Comparison of ENCODE assay signal across 23 cellular contexts in genomic region chr5:176732736-176733585, GRCh38.
DNase-seq lines count a peak whose midpoint lies in the region; FAIRE-seq and TF ChIP-seq lines count a peak whose summit lies in the region.
"Had no signal": no experiment of that assay in that cellular context is flagged by ENCODE, and none has a peak within 500 bp of the region (broad histone marks: within the 10 kb centered on the region; RNA-seq: fewer than 3 reads in every experiment).

No MANE protein-coding gene starts in this region.

- H3K18ac ChIP-seq in H1 (ENCODE audit: extremely low read depth, low read length) = no peak overlapping the region

- no peak overlapping the region; the same call in 1 of the 2 replicates for H4K8ac ChIP-seq in H1 (ENCODE audit: extremely low read depth, insufficient read depth, low read length)

- H3K27me3 ChIP-seq in H1 (replicated peaks in 1 of 4; ENCODE audit: control insufficient read depth in 3 of 4, extremely low read depth in 1 of 4, insufficient read depth in 3 of 4, low read length in 3 of 4) = peaks cover 0 to 2% (median under 1%) of the 10 kb centered on the region in 4 experiments; a peak in 2 of 7 replicates
- peaks cover 0 to 97% (median 19%) of the 10 kb centered on the region in 7 donors for H3K27me3 ChIP-seq in spleen (replicated peaks in 1 of 7)
- peaks cover 20% of the 10 kb centered on the region for H3K27me3 ChIP-seq in brain microvascular endothelial cell (replicated peaks)

- H4K91ac ChIP-seq in H1 (replicated peaks; ENCODE audit: insufficient read length, low read length) = no peak overlapping the region

- peak overlapping the region; percentile 60; the same call in 1 of the 2 replicates for H2BK12ac ChIP-seq in H1 (ENCODE audit: low read depth, low read length)

- no peaks in the 10 kb centered on the region for H4K20me1 ChIP-seq in H1 (replicated peaks in 1 of 2; ENCODE audit: control insufficient read depth in 1 of 2, insufficient read depth in 2 of 2, low read length in 2 of 2)

- no peak overlapping the region for H2BK15ac ChIP-seq in H1 (ENCODE audit: low read length)

- TF ChIP-seq POLR2A in H1 (IDR thresholded peaks at IDR 0.05; ENCODE audit: control extremely low read depth in 1 of 2, low read depth in 2 of 2, low read length in 2 of 2) (no peak), spleen (IDR thresholded peaks at IDR 0.05) (no peak)

- in situ Hi-C loops in brain microvascular endothelial cell (cut with HindIII; ENCODE audit: low pct_ligation_motif_present, low sequenced_read_pairs) = no loop called here

- POLR2A ChIA-PET in H1 (lab: Charles Lee; ENCODE audit: partially characterized antibody) = interaction anchor here (0.9 to 1.2 kb wide), 4 partner anchors 10 to 30 kb away, joined by 3 to 4 read pairs (median 3); no protein-coding TSS in a partner anchor

- intact Hi-C loops in spleen (cut with DNase I; ENCODE audit: low total_unique reads) = no loop called here

- no peaks in the 10 kb centered on the region for H3K79me1 ChIP-seq in H1 (ENCODE audit: low read depth, low read length)

- no peak overlapping the region for H3K27ac Mint-ChIP-seq in activated naive CD4-positive, alpha-beta T cell treated with anti-CD3 and anti-CD28 coated beads, Interleukin-2, amount 10 ng/mL, durations not matched to agents 7 days and 5 days
- H3K27ac Mint-ChIP-seq: activated naive CD4-positive, alpha-beta T cell treated with anti-CD3 and anti-CD28 coated beads, Interleukin-2, amount 50 U/mL, for 24 hours; GM23338; IgD-negative memory B cell had no signal

- no peak overlapping the region for H3K9ac ChIP-seq in H1 (replicated peaks in 1 of 4; ENCODE audit: extremely low read depth in 1 of 4, low read depth in 3 of 4, low read length in 3 of 4)

- H2AK5ac ChIP-seq in H1 (ENCODE audit: low read depth, low read length) = no peak overlapping the region

- H3K4me3 ChIP-seq in H1 (ENCODE audit: extremely low read depth in 1 of 4, insufficient read depth in 2 of 4, low read depth in 3 of 4, low read length in 4 of 4) (no peak overlapping the region), spleen (no peak overlapping the region), brain microvascular endothelial cell (ENCODE audit: low read depth, low read length) (no peak overlapping the region)
- H3K4me3 ChIP-seq: gastroesophageal sphincter, GM23338, SK-N-MC had no signal

- no peak overlapping the region for H2BK120ac ChIP-seq in H1 (replicated peaks; ENCODE audit: low read depth, low read length)

- H3K36me3 Mint-ChIP-seq in activated naive CD4-positive, alpha-beta T cell treated with anti-CD3 and anti-CD28 coated beads, Interleukin-2, amount 10 ng/mL, durations not matched to agents 7 days and 5 days = no peaks in the 10 kb centered on the region
- H3K36me3 Mint-ChIP-seq: activated naive CD4-positive, alpha-beta T cell treated with anti-CD3 and anti-CD28 coated beads, Interleukin-2, amount 50 U/mL, for 24 hours had no signal

- H3K4ac ChIP-seq in H1 (replicated peaks; ENCODE audit: insufficient read length, low read depth, low read length) = no peak overlapping the region

- H3K56ac ChIP-seq in H1 (replicated peaks; ENCODE audit: insufficient read length, low read depth, low read length) = no peak overlapping the region

- H4K5ac ChIP-seq in H1 (ENCODE audit: insufficient read length, low read depth, low read length) = no peak overlapping the region

- no peak for TF ChIP-seq CTCF in H1 (IDR thresholded peaks at IDR 0.05; ENCODE audit: control extremely low read depth in 1 of 3, insufficient read depth in 1 of 3, low read depth in 1 of 3, low read length in 3 of 3)
- TF ChIP-seq CTCF in spleen (IDR thresholded peaks at IDR 0.05 in 8 of 11, conservative IDR thresholded peaks at IDR 0.05 in 3 of 11) = no peak
- TF ChIP-seq CTCF in brain microvascular endothelial cell (IDR thresholded peaks at IDR 0.05; ENCODE audit: low read depth, low read length, missing control alignments) = no peak

- H3K27me3 Mint-ChIP-seq in activated naive CD4-positive, alpha-beta T cell treated with anti-CD3 and anti-CD28 coated beads, Interleukin-2, amount 10 ng/mL, durations not matched to agents 7 days and 5 days = peaks cover 67% of the 10 kb centered on the region

- H2BK20ac ChIP-seq in H1 (ENCODE audit: low read length) = peak overlapping the region; percentile 80; the same call in 1 of the 2 replicates

- DNase-seq in activated naive CD4-positive, alpha-beta T cell treated with anti-CD3 and anti-CD28 coated beads, Interleukin-2, amount 10 ng/mL, durations not matched to agents 7 days and 5 days = peak; percentile 16
- DNase-seq in activated naive CD4-positive, alpha-beta T cell treated with Interleukin-2 at 50 U/mL for 16 hours = no peak
- DNase-seq in NCI-H524 (lab: John Stamatoyannopoulos, UW) (peak; percentile 70 to 85), H1 (ENCODE audit: low read depth in 1 of 2, low spot score in 2 of 2) (peak in 1 of 2 experiments; percentile 46), spleen (peak; percentile 52), HCEC 1CT (no peak), brain microvascular endothelial cell (no peak), NCI-H146 treated with DMSO at 0.1 percent for 48 hours (lab: John Stamatoyannopoulos, UW; ENCODE audit: unreplicated experiment) (no peak)
- DNase-seq: activated CD4-positive, alpha-beta T cell treated with anti-CD3 and anti-CD28 coated beads for 4 hours; DND-41; erythroblast; left cardiac atrium; NCI-H1930; NCI-H510A; OCI-M1; stimulated activated naive CD4-positive, alpha-beta T cell; T1000 had no signal

- no peaks in the 10 kb centered on the region for H3K9me3 Mint-ChIP-seq in activated naive CD4-positive, alpha-beta T cell treated with anti-CD3 and anti-CD28 coated beads, Interleukin-2, amount 10 ng/mL, durations not matched to agents 7 days and 5 days
- H3K9me3 Mint-ChIP-seq: GM23338 had no signal

- H3K4me1 Mint-ChIP-seq in activated naive CD4-positive, alpha-beta T cell treated with anti-CD3 and anti-CD28 coated beads, Interleukin-2, amount 10 ng/mL, durations not matched to agents 7 days and 5 days = no peaks in the 10 kb centered on the region
- H3K4me1 Mint-ChIP-seq: activated naive CD4-positive, alpha-beta T cell treated with anti-CD3 and anti-CD28 coated beads, Interleukin-2, amount 50 U/mL, for 24 hours; IgD-negative memory B cell had no signal

- TF ChIP-seq RAD21 in H1 (IDR thresholded peaks at IDR 0.05 in 1 of 2, conservative IDR thresholded peaks at IDR 0.05 in 1 of 2; ENCODE audit: low read depth in 2 of 2, low read length in 2 of 2) = no peak

- H3K14ac ChIP-seq in H1 (ENCODE audit: insufficient read length) = no peak overlapping the region

- H3K9me3 ChIP-seq in H1 (ENCODE audit: insufficient read depth in 2 of 2, low read depth in 1 of 2, low read length in 1 of 2) (no peaks in the 10 kb centered on the region), spleen (peaks cover 0 to 11% (median 3%) of the 10 kb centered on the region in 8 donors)
- H3K9me3 ChIP-seq: neutrophil had no signal

- no peak overlapping the region for H2AFZ ChIP-seq in H1 (ENCODE audit: low read length)
- H2AFZ ChIP-seq: GM23338 had no signal

- H3K79me2 ChIP-seq in H1 (ENCODE audit: control insufficient read depth in 1 of 2, insufficient read depth in 2 of 2, low read length in 2 of 2) = no peaks in the 10 kb centered on the region

- no peaks in the 10 kb centered on the region for H3K23me2 ChIP-seq in H1 (ENCODE audit: low read depth, low read length)

- FAIRE-seq in H1 (lab: Jason Lieb, UNC) = no peak

- H3K4me1 ChIP-seq in H1 (replicated peaks in 1 of 4; ENCODE audit: control insufficient read depth in 3 of 4, insufficient read depth in 4 of 4, low read length in 3 of 4) (peaks cover 0 to 10% (median 2%) of the 10 kb centered on the region in 4 experiments; a peak in 5 of 7 replicates), spleen (no peaks in the 10 kb centered on the region)
- H3K4me1 ChIP-seq: gastroesophageal sphincter had no signal

- H3K4me2 ChIP-seq in H1 (ENCODE audit: insufficient read depth in 1 of 2, low read depth in 2 of 2, low read length in 2 of 2) = no peak overlapping the region
- H3K4me2 ChIP-seq: GM23338 had no signal

- H3K36me3 ChIP-seq in H1 (ENCODE audit: control insufficient read depth in 2 of 4, insufficient read depth in 4 of 4, low read length in 3 of 4) (no peaks in the 10 kb centered on the region; a peak in 1 of 8 replicates), spleen (no peaks in the 10 kb centered on the region), brain microvascular endothelial cell (replicated peaks) (no peaks in the 10 kb centered on the region)
- H3K36me3 ChIP-seq: gastroesophageal sphincter, neutrophil had no signal

- TF ChIP-seq EP300 in H1 (IDR thresholded peaks at IDR 0.05; ENCODE audit: borderline replicate concordance in 1 of 2, low read depth in 2 of 2, low read length in 2 of 2) = no peak

- CTCF ChIA-PET in activated naive CD4-positive, alpha-beta T cell treated with anti-CD3 and anti-CD28 coated beads, Interleukin-2, amount 10 ng/mL, durations not matched to agents 7 days and 5 days (lab: Charles Lee) = no interaction called here
- CTCF ChIA-PET in H1 (lab: Charles Lee; ENCODE audit: partially characterized antibody) = interaction anchor here (0.7 to 4.6 kb wide), 7 partner anchors 9 to 79 kb away, joined by 3 to 17 read pairs (median 3); no protein-coding TSS in a partner anchor

- H2BK5ac ChIP-seq in H1 (ENCODE audit: low read depth, low read length) = peak overlapping the region; percentile 60; the same call in 1 of the 2 replicates

- WGBS in H1 (ENCODE audit: extremely low coverage in 1 of 2, insufficient coverage in 1 of 2, insufficient read length in 1 of 2, insufficient replicate concordance in 2 of 2, low coverage in 1 of 2, low lambda C conversion rate in 2 of 2, missing lambda C conversion rate in 1 of 2), 2 experiments = 92% methylated on average over 26 of the region's 31 CpGs; no CpG with 5 or more reads in 1 of the 2 experiments
- WGBS in spleen, 5 donors = 73 to 78% (median 74%) methylated on average over 31 of the region's 31 CpGs

- H3K4me3 Mint-ChIP-seq in activated naive CD4-positive, alpha-beta T cell treated with anti-CD3 and anti-CD28 coated beads, Interleukin-2, amount 10 ng/mL, durations not matched to agents 7 days and 5 days = no peak overlapping the region
- H3K4me3 Mint-ChIP-seq: activated naive CD4-positive, alpha-beta T cell treated with anti-CD3 and anti-CD28 coated beads, Interleukin-2, amount 50 U/mL, for 24 hours; GM23338; IgD-negative memory B cell had no signal

- H3K23ac ChIP-seq in H1 (ENCODE audit: insufficient read length) = no peak overlapping the region

- H3K27ac ChIP-seq in H1 (ENCODE audit: low read depth, low read length) (no peak overlapping the region), spleen (no peak overlapping the region), brain microvascular endothelial cell (no peak overlapping the region)
- H3K27ac ChIP-seq: gastroesophageal sphincter, neutrophil, SK-N-MC had no signal

TF ChIP-seq in H1, 55 proteins besides CTCF, POLR2A, EP300 and RAD21 (continues in another document):
- TF ChIP-seq ATF3 (IDR thresholded peaks at IDR 0.05; ENCODE audit: insufficient read depth, low read depth, low read length) = no peak
- TF ChIP-seq RNF2 (IDR thresholded peaks at IDR 0.05; ENCODE audit: borderline replicate concordance, low read depth, low read length, missing control alignments, poor library complexity, severe bottlenecking) = no peak

Comparison
In these comparisons a context has a peak if more than half of its experiments do, and no peak if none do; other contexts are left out.
1. DNase-seq: peak in activated naive CD4-positive, alpha-beta T cell treated with anti-CD3 and anti-CD28 coated beads, Interleukin-2, amount 10 ng/mL, durations not matched to agents 7 days and 5 days (single experiment), NCI-H524 (2 of 2) and spleen (single experiment); none in activated naive CD4-positive, alpha-beta T cell treated with Interleukin-2 at 50 U/mL for 16 hours (single experiment), HCEC 1CT (single experiment), brain microvascular endothelial cell (single experiment) and NCI-H146 treated with DMSO at 0.1 percent for 48 hours (single experiment).